In genomic region chr2:105338020-105338385, GRCh38 we compare ENCODE assay signal across 8 cellular contexts.
DNase-seq lines count a peak whose midpoint lies in the region; ATAC-seq lines count a peak whose summit lies in the region.

No MANE protein-coding gene starts in this region.

- H3K36me3 Mint-ChIP-seq in central memory CD8-positive, alpha-beta T cell (ENCODE audit: insufficient read depth) = peaks cover 36% of the 10 kb centered on the region

- no peaks in the 10 kb centered on the region for H3K27me3 Mint-ChIP-seq in central memory CD8-positive, alpha-beta T cell

- H3K27ac ChIP-seq in HUES6 (ENCODE audit: low read depth, low read length) = no peak overlapping the region
- peak overlapping the region; percentile 81 for H3K27ac ChIP-seq in muscle layer of colon (ENCODE audit: low read depth, low read length)

- no peaks in the 10 kb centered on the region for H3K9me3 ChIP-seq in HUES6 (ENCODE audit: control insufficient read depth, insufficient read depth, low read depth, low read length)
- H3K9me3 ChIP-seq in muscle layer of colon (ENCODE audit: low read length) = no peaks in the 10 kb centered on the region

- peaks cover 31% of the 10 kb centered on the region for H3K4me1 Mint-ChIP-seq in central memory CD8-positive, alpha-beta T cell

- peak overlapping the region; percentile 87 for H3K4me3 ChIP-seq in HUES6 (ENCODE audit: low read depth, low read length)
- peak overlapping the region; percentile 75 to 96 for H3K4me3 ChIP-seq in muscle layer of colon (ENCODE audit: low read depth in 1 of 2, low read length in 2 of 2)

- H3K36me3 ChIP-seq in HUES6 (ENCODE audit: control insufficient read depth, insufficient read depth, low read length) (peaks cover 43% of the 10 kb centered on the region), muscle layer of colon (ENCODE audit: insufficient read depth, low read length) (peaks cover 17% of the 10 kb centered on the region)

- peak; percentile 26 for ATAC-seq in GM19395 (IDR thresholded peaks at IDR 0.05; ENCODE audit: unreplicated experiment)
- peak; percentile 19 for ATAC-seq in central memory CD8-positive, alpha-beta T cell (replicated peaks; ENCODE audit: extremely low read depth, poor library complexity, severe bottlenecking)

- peak overlapping the region; percentile 97 for H3K4me3 Mint-ChIP-seq in central memory CD8-positive, alpha-beta T cell

- H3K4me1 ChIP-seq in HUES6 (ENCODE audit: control insufficient read depth, insufficient read depth, low read length) (no peaks in the 10 kb centered on the region), muscle layer of colon (ENCODE audit: insufficient read depth, low read length) (peaks cover 26% of the 10 kb centered on the region)

- H3K9ac ChIP-seq in HUES6 (ENCODE audit: low read length) = peak overlapping the region; percentile 97
- H3K9ac ChIP-seq in muscle layer of colon (ENCODE audit: low read length) = peak overlapping the region; percentile 88

- H3K27ac Mint-ChIP-seq in central memory CD8-positive, alpha-beta T cell (ENCODE audit: low read depth) = peak overlapping the region; percentile 100

- H3K27me3 ChIP-seq in HUES6 (ENCODE audit: control insufficient read depth, insufficient read depth, low read length) (no peaks in the 10 kb centered on the region), muscle layer of colon (ENCODE audit: control insufficient read depth in 1 of 2, insufficient read depth in 2 of 2, low read length in 2 of 2) (no peaks in the 10 kb centered on the region)

- no peaks in the 10 kb centered on the region for H3K9me3 Mint-ChIP-seq in central memory CD8-positive, alpha-beta T cell

- DNase-seq in AG08395 (ENCODE audit: low spot score) (peak; percentile 10), HCEC 1CT (no peak), SKM-1 (lab: John Stamatoyannopoulos, UW; ENCODE audit: unreplicated experiment) (no peak)
- DNase-seq in central memory CD8-positive, alpha-beta T cell (ENCODE audit: low spot score in 2 of 2) = no peak
- DNase-seq in activated CD4-positive, CD25-positive, alpha-beta regulatory T cell (lab: John Stamatoyannopoulos, UW) = no peak
